Comparison of ENCODE assay signal across 8 cellular contexts in genomic region chr20:6142348-6142993, GRCh38. TPM values are rescaled to one million over a fixed set of nuclear protein-coding genes. Genes with fewer than 3 reads are reported as not detected.
DNase-seq lines count a peak whose midpoint lies in the region; ATAC-seq and TF ChIP-seq lines count a peak whose summit lies in the region.

No MANE protein-coding gene starts in this region.

- no peaks in the 10 kb centered on the region for H3K9me3 ChIP-seq in Panc1 (ENCODE audit: control insufficient read depth, insufficient read depth, low read depth, low read length)
- no peaks in the 10 kb centered on the region for H3K9me3 ChIP-seq in right atrium auricular region
- no peaks in the 10 kb centered on the region for H3K9me3 ChIP-seq in sigmoid colon

- H3K36me3 ChIP-seq in KMS-11 (ENCODE audit: insufficient read depth): no peaks in the 10 kb centered on the region
- no peaks in the 10 kb centered on the region for H3K36me3 ChIP-seq in Panc1 (ENCODE audit: control insufficient read depth, insufficient read depth, low read length)
- H3K36me3 ChIP-seq in right atrium auricular region: no peaks in the 10 kb centered on the region
- no peaks in the 10 kb centered on the region for H3K36me3 ChIP-seq in sigmoid colon

- no peak for TF ChIP-seq POLR2A in sigmoid colon (IDR thresholded peaks at IDR 0.05)

- no peak overlapping the region for H3K4me2 ChIP-seq in KMS-11

- WGBS in sigmoid colon, 2 donors: 2 to 3% methylated on average over 10 of the region's 10 CpGs

- no peaks in the 10 kb centered on the region for H4K20me1 ChIP-seq in KMS-11 (ENCODE audit: insufficient read depth)

- BruUV-seq in Panc1 (replicated peaks; lab: Mats Ljungman, UMichigan): no TSS peak

- no peak for TF ChIP-seq EP300 in sigmoid colon (IDR thresholded peaks at IDR 0.05)

- H3K79me2 ChIP-seq in KMS-11 (ENCODE audit: insufficient read depth, low read depth): no peaks in the 10 kb centered on the region

- ATAC-seq in GM19463 (IDR thresholded peaks at IDR 0.05; ENCODE audit: unreplicated experiment): peak; percentile 76
- ATAC-seq in Panc1: peak; percentile 85
- ATAC-seq in HG02798 (IDR thresholded peaks at IDR 0.05; ENCODE audit: poor library complexity, unreplicated experiment): no peak

- CTCF ChIA-PET in Panc1 (lab: Charles Lee): no interaction called here

- TF ChIP-seq CTCF in KMS-11 (conservative IDR thresholded peaks at IDR 0.05; ENCODE audit: low read depth, low read length) (peak; percentile 89), Panc1 (IDR thresholded peaks at IDR 0.05) (peak; percentile 86), right atrium auricular region (IDR thresholded peaks at IDR 0.05) (peak; percentile 73 to 89), sigmoid colon (IDR thresholded peaks at IDR 0.05) (peak; percentile 12 to 76 (median 48))

- in situ Hi-C loops in Caki2 (cut with HindIII; ENCODE audit: low pct_unique_long_range_greater_than_20kb, low sequenced_read_pairs): no loop called here
- in situ Hi-C loops in Panc1 (cut with HindIII; ENCODE audit: low pct_unique_long_range_greater_than_20kb, low sequenced_read_pairs): no loop called here

- POLR2A ChIA-PET in Panc1 (lab: Charles Lee): no interaction called here

- no peaks in the 10 kb centered on the region for H3K4me1 ChIP-seq in KMS-11 (ENCODE audit: low read depth, poor library complexity, severe bottlenecking)
- no peaks in the 10 kb centered on the region for H3K4me1 ChIP-seq in Panc1 (ENCODE audit: control insufficient read depth, insufficient read depth, low read length)
- no peaks in the 10 kb centered on the region for H3K4me1 ChIP-seq in right atrium auricular region
- H3K4me1 ChIP-seq in sigmoid colon: no peaks in the 10 kb centered on the region

- DNase-seq in Caki2 (ENCODE audit: low read depth): peak; percentile 32
- DNase-seq in Panc1 (ENCODE audit: low read depth, low spot score): peak; percentile 33
- DNase-seq in amniotic stem cell (lab: John Stamatoyannopoulos, UW): peak; percentile 20
- no peak for DNase-seq in right atrium auricular region (ENCODE audit: low spot score)
- no peak for DNase-seq in sigmoid colon

- H2AFZ ChIP-seq in KMS-11 (ENCODE audit: low read depth): peak overlapping the region; percentile 42; the same call in 1 of the 2 replicates

- H3K9ac ChIP-seq in KMS-11: no peak overlapping the region

- intact Hi-C loops in Panc1 (cut with micrococcal nuclease; ENCODE audit: unreplicated experiment) (loop anchor here (5.0 to 10.0 kb wide), 2 partner anchors 615 to 1712 kb away; no protein-coding TSS in a partner anchor), sigmoid colon (cut with DNase I) (loop anchor here (5.0 kb wide), 2 partner anchors 1145 to 1715 kb away; no protein-coding TSS in a partner anchor)

- H3K4me3 ChIP-seq in KMS-11 (IDR thresholded peaks at IDR 0.05; ENCODE audit: insufficient read depth, low read depth, low read length) (no peak overlapping the region), Panc1 (ENCODE audit: low read depth in 2 of 2, low read length in 2 of 2) (no peak overlapping the region), right atrium auricular region (no peak overlapping the region), sigmoid colon (no peak overlapping the region)

- no peak overlapping the region for H3K27ac ChIP-seq in KMS-11
- no peak overlapping the region for H3K27ac ChIP-seq in Panc1 (ENCODE audit: low read length)
- no peak overlapping the region for H3K27ac ChIP-seq in right atrium auricular region
- H3K27ac ChIP-seq in sigmoid colon: no peak overlapping the region

- H3K27me3 ChIP-seq in KMS-11 (ENCODE audit: insufficient read depth, low read depth) (no peaks in the 10 kb centered on the region), Panc1 (ENCODE audit: control insufficient read depth, insufficient read depth, low read length) (no peaks in the 10 kb centered on the region), right atrium auricular region (no peaks in the 10 kb centered on the region), sigmoid colon (peaks cover 0 to 11% (median 0%) of the 10 kb centered on the region in 3 donors)

RNA-seq across cellular contexts. Expression of gene FERMT1, which starts 19.6 kb away (rescaled TPM):
- total RNA-seq in Caki2 (2014; rRNA removed; shearing (Covaris generic); ENCODE audit: low replicate concordance): 7.7 and 25.2 TPM in 2 replicates
- total RNA-seq in Panc1 (2021; ENCODE audit: unreplicated experiment): 0.95 TPM
- polyA plus RNA-seq in Panc1 (2012; ENCODE audit: insufficient read length): 0.24 TPM
- total RNA-seq in right atrium auricular region: 1 to 10 TPM in 1 of 2 donors, under 1 TPM in 1; 0.67 to 1.5 TPM
- under 1 TPM; 0.16 to 0.41 (median 0.32) TPM for total RNA-seq in sigmoid colon
- polyA plus RNA-seq in sigmoid colon: 10 to 100 TPM; 21.6 to 31.5 (median 27.5) TPM

Comparison
In these comparisons a context has a peak if more than half of its experiments do, and no peak if none do; other contexts are left out.
1. DNase-seq: peak in Caki2 (single experiment), Panc1 (single experiment) and amniotic stem cell (single experiment); none in right atrium auricular region (single experiment) and sigmoid colon (single experiment).
2. Peak in every context shown above with its lines, with median percentiles within 50 percentile points of each other: CTCF ChIP-seq.